In the genomic region with DNA sequence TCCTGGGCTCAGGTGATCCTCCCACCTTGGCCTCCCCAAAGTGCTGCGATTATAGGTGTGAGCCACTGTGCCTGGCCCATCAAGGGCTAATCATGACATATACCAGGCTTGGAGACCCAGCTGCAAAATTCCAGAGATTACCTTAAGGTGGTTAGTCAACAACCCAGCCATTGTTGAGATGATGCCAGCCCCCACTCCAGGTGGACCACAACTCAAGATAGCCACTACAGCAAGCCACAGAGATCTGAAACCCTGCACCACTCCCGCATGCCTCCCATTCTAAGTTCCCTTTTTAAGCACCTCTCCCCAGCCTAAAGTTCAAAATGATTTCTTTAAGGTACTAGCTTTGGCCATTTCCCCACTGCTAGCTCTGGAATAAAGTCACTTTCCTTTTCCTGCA, we compare ENCODE assay signal across 17 cellular contexts. TPM values are rescaled to one million over a fixed set of nuclear protein-coding genes. Genes with fewer than 3 reads are reported as not detected.
A peak's percentile ranks its signal among the peaks of the same experiment; 100 is the strongest.
DNase-seq lines count a peak whose midpoint lies in the region; ATAC-seq, FAIRE-seq and TF ChIP-seq lines count a peak whose summit lies in the region.
"Had no signal": no experiment of that assay in that cellular context is flagged by ENCODE, and none has a peak within 500 bp of the region (broad histone marks: within the 10 kb centered on the region; RNA-seq: fewer than 3 reads in every experiment).

No MANE protein-coding gene starts in this region.

- peaks cover 8% of the 10 kb centered on the region; the same call in 1 of the 2 replicates for H3F3A ChIP-seq in DOHH2 (ENCODE audit: control insufficient read depth, insufficient read depth)

- H3K27me3 ChIP-seq in CD4-positive, alpha-beta T cell (ENCODE audit: control insufficient read depth, insufficient read depth, low read length), result no peaks in the 10 kb centered on the region
- H3K27me3 ChIP-seq in DOHH2 (ENCODE audit: control insufficient read depth, low read length), result no peaks in the 10 kb centered on the region
- no peaks in the 10 kb centered on the region for H3K27me3 ChIP-seq in endodermal cell (ENCODE audit: control insufficient read depth, insufficient read depth, low read length, poor library complexity, severe bottlenecking)
- H3K27me3 ChIP-seq: dorsolateral prefrontal cortex, upper lobe of left lung had no signal

- H3K4me2 ChIP-seq in DOHH2 (ENCODE audit: low read length), result peak overlapping the region; percentile 12

- DNase-seq in CD4-positive, alpha-beta T cell, result no peak
- DNase-seq in UCSD-AML1 (lab: John Stamatoyannopoulos, UW; ENCODE audit: unreplicated experiment) (peak; percentile 37), endodermal cell (peak; percentile 69), kidney (no peak), midbrain (lab: John Stamatoyannopoulos, UW) (no peak), germinal center (ENCODE audit: low spot score) (no peak)
- DNase-seq: activated effector memory CD4-positive, alpha-beta T cell treated with anti-CD3 and anti-CD28 coated beads, Interleukin-2, amount 50 U/mL, for 16 hours; anterior cingulate cortex; caudate nucleus; dorsolateral prefrontal cortex; NCI-H1417 treated with DMSO at 0.1 percent for 48 hours; NCI-H524 treated with DMSO at 0.1 percent for 48 hours; Right ventricle myocardium superior; upper lobe of left lung had no signal

- CTCF ChIA-PET in CD4-positive, alpha-beta T cell (lab: Charles Lee), result no interaction called here

- peaks cover 18% of the 10 kb centered on the region for H3K4me1 Mint-ChIP-seq in CD4-positive, alpha-beta T cell (ENCODE audit: low read depth)
- peaks cover 10% of the 10 kb centered on the region for H3K4me1 Mint-ChIP-seq in endodermal cell

- FAIRE-seq in kidney (lab: Jason Lieb, UNC), result no peak

- no peak overlapping the region for H3K27ac ChIP-seq in CD4-positive, alpha-beta T cell (ENCODE audit: low read depth, low read length)
- no peak overlapping the region for H3K27ac ChIP-seq in DOHH2 (ENCODE audit: low read depth, low read length)
- H3K27ac ChIP-seq in endodermal cell (ENCODE audit: low read depth, low read length), result no peak overlapping the region
- H3K27ac ChIP-seq in kidney (ENCODE audit: low read depth in 2 of 2, low read length in 2 of 2), result no peak overlapping the region
- H3K27ac ChIP-seq: dorsolateral prefrontal cortex, epithelial cell of prostate, skin epidermis, upper lobe of left lung had no signal

- H4K20me1 ChIP-seq in DOHH2 (ENCODE audit: control insufficient read depth, insufficient read depth, low read depth, low read length), result no peaks in the 10 kb centered on the region

- peak overlapping the region; percentile 34 for H3K9ac ChIP-seq in endodermal cell (ENCODE audit: extremely low read depth, low read length, poor library complexity, severe bottlenecking)
- no peak overlapping the region for H3K9ac ChIP-seq in kidney (ENCODE audit: low read length in 2 of 2)

- peak overlapping the region; percentile 53 for H3K27ac Mint-ChIP-seq in CD4-positive, alpha-beta T cell
- H3K27ac Mint-ChIP-seq in endodermal cell, result peak overlapping the region; percentile 40

- H3K79me2 ChIP-seq in DOHH2 (ENCODE audit: control insufficient read depth, low read length), result peaks cover 5% of the 10 kb centered on the region

- no peaks in the 10 kb centered on the region for H3K9me3 Mint-ChIP-seq in CD4-positive, alpha-beta T cell
- H3K9me3 Mint-ChIP-seq in endodermal cell, result no peaks in the 10 kb centered on the region

- no peaks in the 10 kb centered on the region for H3K9me2 ChIP-seq in DOHH2 (replicated peaks; ENCODE audit: control insufficient read depth, low read length)

- H3K4me1 ChIP-seq in DOHH2 (ENCODE audit: control insufficient read depth, low read length), result peaks cover 22% of the 10 kb centered on the region
- H3K4me1 ChIP-seq in endodermal cell (ENCODE audit: control insufficient read depth, insufficient read depth, low read length), result no peaks in the 10 kb centered on the region
- H3K4me1 ChIP-seq in kidney (ENCODE audit: control insufficient read depth in 1 of 2, insufficient read depth in 1 of 2, low read depth in 1 of 2, low read length in 2 of 2), result no peaks in the 10 kb centered on the region

- intact Hi-C loops in CD4-positive, alpha-beta T cell (cut with DNase I, micrococcal nuclease), result loop anchor here in 1 of 2 experiments (10.0 kb wide), 1 partner anchor 586 kb away; the partner anchor contains the start of genes STRADB and TRAK2
- intact Hi-C loops in kidney (cut with DNase I), result no loop called here

- WGBS in endodermal cell (ENCODE audit: insufficient coverage in 1 of 2, insufficient read length in 1 of 2), 2 experiments, result 90 to 93% methylated on average over 2 of the region's 2 CpGs

- H3K4me3 Mint-ChIP-seq in CD4-positive, alpha-beta T cell, result no peak overlapping the region
- H3K4me3 Mint-ChIP-seq in endodermal cell, result no peak overlapping the region

- no peak for ATAC-seq in CD4-positive, alpha-beta T cell (ENCODE audit: poor library complexity)

- TF ChIP-seq CTCF in CD4-positive, alpha-beta T cell (IDR thresholded peaks at IDR 0.05), result no peak
- TF ChIP-seq CTCF in DOHH2 (IDR thresholded peaks at IDR 0.05; ENCODE audit: low read depth, low read length, poor library complexity, severe bottlenecking), result no peak
- no peak for TF ChIP-seq CTCF in endodermal cell (conservative IDR thresholded peaks at IDR 0.05)
- TF ChIP-seq CTCF in kidney (IDR thresholded peaks at IDR 0.05; ENCODE audit: borderline replicate concordance, extremely low read depth, insufficient read depth), result no peak

- peaks cover 45% of the 10 kb centered on the region for H3K36me3 Mint-ChIP-seq in CD4-positive, alpha-beta T cell (ENCODE audit: low read depth)
- peaks cover 23% of the 10 kb centered on the region for H3K36me3 Mint-ChIP-seq in endodermal cell (ENCODE audit: low read depth)

- H3K27me3 Mint-ChIP-seq in CD4-positive, alpha-beta T cell, result peaks cover under 1% of the 10 kb centered on the region
- H3K27me3 Mint-ChIP-seq in endodermal cell (ENCODE audit: insufficient read depth), result peaks cover 1% of the 10 kb centered on the region

- H3K4me3 ChIP-seq in DOHH2 (ENCODE audit: low read length), result no peak overlapping the region
- peak overlapping the region; percentile 54 for H3K4me3 ChIP-seq in endodermal cell (ENCODE audit: low read length)
- H3K4me3 ChIP-seq in kidney (ENCODE audit: low read length in 2 of 2), result no peak overlapping the region
- H3K4me3 ChIP-seq: dorsolateral prefrontal cortex, skin epidermis, upper lobe of left lung had no signal

- POLR2A ChIA-PET in CD4-positive, alpha-beta T cell (lab: Charles Lee), result interaction anchor here (1.2 kb wide), 1 partner anchor 20 kb away, joined by 6 read pairs; the partner anchor contains the start of genes NIF3L1 and PPIL3

- peaks cover 21% of the 10 kb centered on the region for H3K36me3 ChIP-seq in DOHH2 (ENCODE audit: control insufficient read depth, low read length)
- H3K36me3 ChIP-seq in endodermal cell (ENCODE audit: control insufficient read depth, insufficient read depth, low read length), result peaks cover 21% of the 10 kb centered on the region
- peaks cover 3 to 4% of the 10 kb centered on the region in 2 donors for H3K36me3 ChIP-seq in kidney (ENCODE audit: control insufficient read depth in 1 of 2, insufficient read depth in 2 of 2, low read length in 2 of 2)

- no peaks in the 10 kb centered on the region for H3K9me3 ChIP-seq in CD4-positive, alpha-beta T cell (ENCODE audit: control insufficient read depth, low read length)
- no peaks in the 10 kb centered on the region for H3K9me3 ChIP-seq in DOHH2 (ENCODE audit: control insufficient read depth, insufficient read depth, low read length)
- no peaks in the 10 kb centered on the region for H3K9me3 ChIP-seq in endodermal cell (ENCODE audit: control insufficient read depth, low read length)
- no peaks in the 10 kb centered on the region for H3K9me3 ChIP-seq in kidney (ENCODE audit: control insufficient read depth in 1 of 2, low read length in 2 of 2)
- H3K9me3 ChIP-seq: upper lobe of left lung had no signal

RNA-seq across cellular contexts. Expression of gene CLK1, which starts 4.6 kb away (rescaled TPM):
- 1,000 to 10,000 TPM; 1,228 to 1,235 TPM for total RNA-seq in CD4-positive, alpha-beta T cell
- total RNA-seq in endodermal cell, result 10 to 100 TPM; 54.9 to 62.8 TPM
- 108 TPM for polyA plus RNA-seq in endodermal cell (2013, experiment 1 of 2)
- 98.1 TPM for polyA plus RNA-seq in endodermal cell (2013, experiment 2 of 2)
- total RNA-seq in kidney, result 108 TPM
- 91.4 TPM for polyA plus RNA-seq in kidney (ENCODE audit: insufficient read depth, low read depth, low replicate concordance)

RNA-seq across cellular contexts. Expression of gene PPIL3, which starts 19.9 kb away (rescaled TPM):
- total RNA-seq in CD4-positive, alpha-beta T cell, result 10 to 100 TPM; 23.1 to 29.8 TPM
- total RNA-seq in endodermal cell (10 to 100 TPM; 51.2 to 60.5 TPM), kidney (26.7 TPM)
- polyA plus RNA-seq in endodermal cell (2013, experiment 1 of 2), result 68.6 TPM
- polyA plus RNA-seq in endodermal cell (2013, experiment 2 of 2), result 64.6 TPM
- 27.0 TPM for polyA plus RNA-seq in kidney (ENCODE audit: insufficient read depth, low read depth, low replicate concordance)

RNA-seq across cellular contexts. Expression of gene NIF3L1, which starts 20.2 kb away (rescaled TPM):
- 1 to 10 TPM; 6.1 to 6.7 TPM for total RNA-seq in CD4-positive, alpha-beta T cell
- total RNA-seq in endodermal cell (10 to 100 TPM; 48.0 to 59.4 TPM), kidney (24.6 TPM)
- polyA plus RNA-seq in endodermal cell (2013, experiment 1 of 2), result 56.0 TPM
- polyA plus RNA-seq in endodermal cell (2013, experiment 2 of 2), result 48.4 TPM
- 29.7 TPM for polyA plus RNA-seq in kidney (ENCODE audit: insufficient read depth, low read depth, low replicate concordance)

RNA-seq across cellular contexts. Expression of gene BZW1, which starts 57.3 kb away (rescaled TPM):
- total RNA-seq in CD4-positive, alpha-beta T cell, result 100 to 1,000 TPM; 190 to 192 TPM
- total RNA-seq in endodermal cell (100 to 1,000 TPM; 314 to 323 TPM), kidney (188 TPM)
- 259 TPM for polyA plus RNA-seq in endodermal cell (2013, experiment 1 of 2)
- polyA plus RNA-seq in endodermal cell (2013, experiment 2 of 2), result 257 TPM
- polyA plus RNA-seq in kidney (ENCODE audit: insufficient read depth, low read depth, low replicate concordance), result 50.5 TPM

Comparison
In these comparisons a context has a peak if more than half of its experiments do, and no peak if none do; other contexts are left out.
1. DNase-seq: peak in UCSD-AML1 (single experiment) and endodermal cell (single experiment); none in CD4-positive, alpha-beta T cell (0 of 10), kidney (single experiment), midbrain (single experiment) and germinal center (single experiment).
2. RNA of gene CLK1, which starts 4.6 kb away (total RNA-seq): 1,228 to 1,235 TPM in CD4-positive, alpha-beta T cell; 108 TPM in kidney (single experiment) and 54.9 to 62.8 TPM in endodermal cell; every median in the first group is over 10 times any median in the second.